Comparison of ENCODE assay signal across 18 cellular contexts in genomic region chr14:20409226-20409625, GRCh38. TPM values are rescaled to one million over a fixed set of nuclear protein-coding genes. Genes with fewer than 3 reads are reported as not detected.
A peak's percentile ranks its signal among the peaks of the same experiment; 100 is the strongest.
DNase-seq lines count a peak whose midpoint lies in the region; ATAC-seq and TF ChIP-seq lines count a peak whose summit lies in the region.
"Had no signal": no experiment of that assay in that cellular context is flagged by ENCODE, and none has a peak within 500 bp of the region (broad histone marks: within the 10 kb centered on the region; RNA-seq: fewer than 3 reads in every experiment).

No MANE protein-coding gene starts in this region.

- H3K23ac ChIP-seq in IMR-90 (ENCODE audit: low read depth, low read length): no peak overlapping the region

- H3K36me3 Mint-ChIP-seq in CD8-positive, alpha-beta T cell: peaks cover 59% of the 10 kb centered on the region
- peaks cover 8 to 32% (median 16%) of the 10 kb centered on the region in 5 donors for H3K36me3 Mint-ChIP-seq in naive thymus-derived CD4-positive, alpha-beta T cell

- in situ Hi-C loops in IMR-90 (cut with MboI; ENCODE audit: low sequenced_read_pairs) (no loop called here), astrocyte of the spinal cord (cut with HindIII; ENCODE audit: low sequenced_read_pairs) (no loop called here)

- H4K5ac ChIP-seq in IMR-90 (ENCODE audit: low read depth, low read length): no peak overlapping the region

- H3K4me1 ChIP-seq in CD8-positive, alpha-beta T cell (ENCODE audit: insufficient read depth, low read length): peaks cover 22% of the 10 kb centered on the region
- H3K4me1 ChIP-seq in IMR-90 (ENCODE audit: control insufficient read depth, insufficient read depth, low read length) (peaks cover 4% of the 10 kb centered on the region; the same call in 1 of the 2 replicates), sigmoid colon (peaks cover 0 to 19% (median 13%) of the 10 kb centered on the region in 4 donors)
- peaks cover 6 to 7% of the 10 kb centered on the region in 2 donors for H3K4me1 ChIP-seq in naive thymus-derived CD4-positive, alpha-beta T cell (ENCODE audit: control insufficient read depth in 2 of 2, insufficient read depth in 2 of 2, low read length in 2 of 2)

- H4K8ac ChIP-seq in IMR-90 (ENCODE audit: low read depth in 2 of 2, low read length in 2 of 2): no peak overlapping the region

- POLR2A ChIA-PET in CD8-positive, alpha-beta T cell (lab: Charles Lee): no interaction called here
- POLR2A ChIA-PET in IMR-90 (lab: Charles Lee; ENCODE audit: unreplicated experiment): no interaction called here
- POLR2A ChIA-PET in naive thymus-derived CD4-positive, alpha-beta T cell (lab: Charles Lee): interaction anchor here (0.8 kb wide), 1 partner anchor 67 kb away, joined by 3 read pairs; no protein-coding TSS in a partner anchor

- H3K18ac ChIP-seq in IMR-90 (ENCODE audit: low read depth, low read length): no peak overlapping the region

- CTCF ChIA-PET in CD8-positive, alpha-beta T cell (lab: Charles Lee): no interaction called here
- CTCF ChIA-PET in IMR-90 (lab: Yijun Ruan, JAX): no interaction called here
- CTCF ChIA-PET in naive thymus-derived CD4-positive, alpha-beta T cell (lab: Charles Lee): no interaction called here

- 80% methylated on average over 1 of the region's 2 CpGs; no CpG with 5 or more reads in 1 of the 2 experiments for WGBS in IMR-90 (ENCODE audit: extremely low coverage in 2 of 2, insufficient read length in 1 of 2), 2 experiments
- WGBS in sigmoid colon, 2 donors: 89 to 90% methylated on average over 2 of the region's 2 CpGs

- no peak overlapping the region; the same call in 1 of the 2 replicates for H2BK120ac ChIP-seq in IMR-90 (ENCODE audit: low read depth, low read length)

- dilution Hi-C loops in IMR-90 (cut with HindIII; ENCODE audit: low sequenced_read_pairs, unreplicated experiment): no loop called here

- ATAC-seq in CD8-positive, alpha-beta T cell: no peak
- no peak for ATAC-seq in IMR-90 (ENCODE audit: low read depth)
- ATAC-seq in naive thymus-derived CD4-positive, alpha-beta T cell: no peak
- no peak for ATAC-seq in GM19023 (IDR thresholded peaks at IDR 0.05; ENCODE audit: unreplicated experiment)
- ATAC-seq: heart left ventricle, left cardiac atrium had no signal

- peaks cover 4% of the 10 kb centered on the region; the same call in 1 of the 2 replicates for H3K9me1 ChIP-seq in IMR-90 (ENCODE audit: insufficient read depth, low read length)

- H3K4ac ChIP-seq in IMR-90 (ENCODE audit: low read depth, low read length): no peak overlapping the region

- TF ChIP-seq POLR2A in IMR-90 (IDR thresholded peaks at IDR 0.05; ENCODE audit: low read depth, low read length) (no peak), sigmoid colon (IDR thresholded peaks at IDR 0.05) (no peak)

- H2BK15ac ChIP-seq in IMR-90 (ENCODE audit: low read depth, low read length): no peak overlapping the region

- H3K4me3 Mint-ChIP-seq in CD8-positive, alpha-beta T cell: no peak overlapping the region
- no peak overlapping the region for H3K4me3 Mint-ChIP-seq in naive thymus-derived CD4-positive, alpha-beta T cell

- H3K4me1 Mint-ChIP-seq in CD8-positive, alpha-beta T cell (ENCODE audit: low read depth): peaks cover 52% of the 10 kb centered on the region
- peaks cover 23 to 66% (median 46%) of the 10 kb centered on the region in 7 donors for H3K4me1 Mint-ChIP-seq in naive thymus-derived CD4-positive, alpha-beta T cell

- DNase-seq in CD8-positive, alpha-beta T cell: no peak
- peak; percentile 73 for DNase-seq in IMR-90
- peak; percentile 10 for DNase-seq in astrocyte of the spinal cord (ENCODE audit: low read depth, low spot score)
- DNase-seq in naive thymus-derived CD4-positive, alpha-beta T cell: no peak
- DNase-seq in NCI-H1694 treated with DMSO at 0.1 percent for 48 hours (lab: John Stamatoyannopoulos, UW): no peak
- no peak for DNase-seq in DMS153 (lab: John Stamatoyannopoulos, UW)
- DNase-seq in sigmoid colon: no peak
- DNase-seq: activated CD8-positive, alpha-beta memory T cell treated with anti-CD3 and anti-CD28 coated beads for 24 hours; activated naive CD4-positive, alpha-beta T cell treated with Interleukin-2 at 50 U/mL for 16 hours; C1 segment of cervical spinal cord; heart left ventricle; left cardiac atrium; NCI-H2107; SHP77 treated with DMSO at 0.1 percent for 48 hours; stimulated activated CD4-positive, alpha-beta T cell treated with anti-CD3 and anti-CD28 coated beads, Interleukin-2, amount 100 ng/mL, for 48 hours; trophoblast cell had no signal

- H3K9me3 Mint-ChIP-seq in CD8-positive, alpha-beta T cell: no peaks in the 10 kb centered on the region
- H3K9me3 Mint-ChIP-seq in naive thymus-derived CD4-positive, alpha-beta T cell: no peaks in the 10 kb centered on the region

- H3K36me3 ChIP-seq in CD8-positive, alpha-beta T cell (ENCODE audit: insufficient read depth, low read length): peaks cover 27% of the 10 kb centered on the region
- H3K36me3 ChIP-seq in IMR-90 (ENCODE audit: control insufficient read depth, insufficient read depth, low read length) (peaks cover 33% of the 10 kb centered on the region), sigmoid colon (peaks cover 12 to 44% (median 31%) of the 10 kb centered on the region in 4 donors)
- H3K36me3 ChIP-seq in naive thymus-derived CD4-positive, alpha-beta T cell (ENCODE audit: control insufficient read depth in 2 of 3, insufficient read depth in 3 of 3, low read length in 3 of 3): peaks cover 8 to 34% (median 11%) of the 10 kb centered on the region in 3 experiments

- no peak overlapping the region for H2BK20ac ChIP-seq in IMR-90 (ENCODE audit: low read depth, low read length)

- H3K27me3 Mint-ChIP-seq in CD8-positive, alpha-beta T cell (ENCODE audit: low read depth): no peaks in the 10 kb centered on the region
- H3K27me3 Mint-ChIP-seq in naive thymus-derived CD4-positive, alpha-beta T cell: no peaks in the 10 kb centered on the region

- H3K9ac ChIP-seq in IMR-90 (ENCODE audit: low read depth, low read length): no peak overlapping the region

- H3K27me3 ChIP-seq in CD8-positive, alpha-beta T cell (ENCODE audit: insufficient read depth, low read length): no peaks in the 10 kb centered on the region
- no peaks in the 10 kb centered on the region for H3K27me3 ChIP-seq in IMR-90 (ENCODE audit: control insufficient read depth, insufficient read depth, low read length)
- no peaks in the 10 kb centered on the region for H3K27me3 ChIP-seq in naive thymus-derived CD4-positive, alpha-beta T cell (ENCODE audit: control insufficient read depth in 2 of 2, insufficient read depth in 2 of 2, low read length in 2 of 2)
- no peaks in the 10 kb centered on the region for H3K27me3 ChIP-seq in sigmoid colon
- H3K27me3 ChIP-seq: heart left ventricle had no signal

- no peaks in the 10 kb centered on the region for H4K20me1 ChIP-seq in IMR-90 (ENCODE audit: insufficient read depth, low read length)

- no TSS peak for BruUV-seq in IMR-90 (replicated peaks; lab: Mats Ljungman, UMichigan)

- no peak overlapping the region for H2BK5ac ChIP-seq in IMR-90 (ENCODE audit: low read depth, low read length, poor library complexity, severe bottlenecking)

- no peak overlapping the region for H2AFZ ChIP-seq in IMR-90 (replicated peaks; ENCODE audit: low read length, poor library complexity)

- H4K91ac ChIP-seq in IMR-90 (ENCODE audit: insufficient read depth, low read depth, low read length): no peak overlapping the region

- peak overlapping the region; percentile 53; the same call in 1 of the 2 replicates for H3K4me2 ChIP-seq in IMR-90 (ENCODE audit: low read depth, low read length)

- intact Hi-C loops in CD8-positive, alpha-beta T cell (cut with DNase I, micrococcal nuclease): no loop called here
- intact Hi-C loops in IMR-90 (cut with micrococcal nuclease): loop anchor here (5.0 kb wide), 1 partner anchor 52 kb away; no protein-coding TSS in a partner anchor
- intact Hi-C loops in naive thymus-derived CD4-positive, alpha-beta T cell (cut with micrococcal nuclease): no loop called here
- intact Hi-C loops in sigmoid colon (cut with DNase I): no loop called here

- no peak overlapping the region for H3K27ac ChIP-seq in CD8-positive, alpha-beta T cell (ENCODE audit: low read depth, low read length)
- H3K27ac ChIP-seq in IMR-90 (ENCODE audit: insufficient read depth, low read length) (no peak overlapping the region), sigmoid colon (no peak overlapping the region)
- peak overlapping the region; percentile 25 for H3K27ac ChIP-seq in naive thymus-derived CD4-positive, alpha-beta T cell (ENCODE audit: low read depth, low read length)
- H3K27ac ChIP-seq: heart left ventricle had no signal

- no peak overlapping the region for H2AK5ac ChIP-seq in IMR-90 (ENCODE audit: low read depth, low read length)

- H3K9me3 ChIP-seq in CD8-positive, alpha-beta T cell (ENCODE audit: low read length): no peaks in the 10 kb centered on the region
- H3K9me3 ChIP-seq in IMR-90 (ENCODE audit: control insufficient read depth, insufficient read depth, low read length) (no peaks in the 10 kb centered on the region), sigmoid colon (no peaks in the 10 kb centered on the region)
- no peaks in the 10 kb centered on the region for H3K9me3 ChIP-seq in naive thymus-derived CD4-positive, alpha-beta T cell (ENCODE audit: control insufficient read depth in 2 of 3, low read length in 3 of 3)
- H3K9me3 ChIP-seq: heart left ventricle had no signal

- peaks cover 10 to 46% of the 10 kb centered on the region in 2 experiments; a peak in 3 of 4 replicates for H3K79me1 ChIP-seq in IMR-90 (ENCODE audit: low read depth in 1 of 2, low read length in 2 of 2)

- H3K27ac Mint-ChIP-seq in CD8-positive, alpha-beta T cell: peak overlapping the region; percentile 64
- H3K27ac Mint-ChIP-seq in naive thymus-derived CD4-positive, alpha-beta T cell: peak overlapping the region; percentile 0 to 53 (median 16)

- TF ChIP-seq EP300 in sigmoid colon (IDR thresholded peaks at IDR 0.05): no peak

- H3K56ac ChIP-seq in IMR-90 (ENCODE audit: extremely low read depth, insufficient read depth, low read length): no peak overlapping the region

- no peak for TF ChIP-seq CTCF in CD8-positive, alpha-beta T cell (IDR thresholded peaks at IDR 0.05)
- TF ChIP-seq CTCF in IMR-90 (conservative IDR thresholded peaks at IDR 0.05; ENCODE audit: low read depth, low read length) (no peak), astrocyte of the spinal cord (IDR thresholded peaks at IDR 0.05; ENCODE audit: low read depth, low read length) (no peak), sigmoid colon (IDR thresholded peaks at IDR 0.05) (no peak)

- TF ChIP-seq RAD21 in IMR-90 (IDR thresholded peaks at IDR 0.05; ENCODE audit: low read length): no peak

- no peak overlapping the region for H3K4me3 ChIP-seq in CD8-positive, alpha-beta T cell (ENCODE audit: low read depth, low read length)
- no peak overlapping the region for H3K4me3 ChIP-seq in IMR-90 (ENCODE audit: insufficient read depth, low read depth, low read length)
- H3K4me3 ChIP-seq in astrocyte of the spinal cord (ENCODE audit: low read depth, low read length): no peak overlapping the region
- no peak overlapping the region for H3K4me3 ChIP-seq in naive thymus-derived CD4-positive, alpha-beta T cell (ENCODE audit: low read length)
- H3K4me3 ChIP-seq in sigmoid colon: no peak overlapping the region
- H3K4me3 ChIP-seq: heart left ventricle had no signal

- no peak overlapping the region for H2AK9ac ChIP-seq in IMR-90 (replicated peaks; ENCODE audit: low read depth, low read length, poor library complexity)

- no peak overlapping the region for H3K14ac ChIP-seq in IMR-90 (replicated peaks; ENCODE audit: low read depth, low read length)

RNA-seq across cellular contexts. Expression of gene TEP1, which starts 4.1 kb away (rescaled TPM):
- total RNA-seq in CD8-positive, alpha-beta T cell: 10 to 100 TPM; 16.9 to 20.2 TPM
- total RNA-seq in IMR-90 (2012; rRNA removed) (7.8 and 12.4 TPM in 2 replicates), sigmoid colon (10 to 100 TPM; 12.7 to 42.7 (median 19.6) TPM)
- polyA plus RNA-seq in IMR-90 (2012; rRNA removed) (9.8 and 10.7 TPM in 2 replicates), sigmoid colon (10 to 100 TPM; 19.2 to 43.7 (median 22.9) TPM)
- 3.6 and 5.5 TPM in 2 replicates for polyA plus RNA-seq in IMR-90 (2012; cell fraction: cytosol; rRNA removed)
- 45.5 and 45.9 TPM in 2 replicates for polyA plus RNA-seq in IMR-90 (2012; cell fraction: nucleus; rRNA removed; ENCODE audit: low replicate concordance)
- total RNA-seq in naive thymus-derived CD4-positive, alpha-beta T cell: 10 to 100 TPM; 23.5 to 56.0 (median 43.6) TPM
- 1 to 10 TPM in 1 of 2 donors, under 1 TPM in 1; 0.74 to 6.3 TPM for polyA plus RNA-seq in naive thymus-derived CD4-positive, alpha-beta T cell

RNA-seq across cellular contexts. Expression of gene KLHL33, which starts 26.7 kb away (rescaled TPM):
- under 1 TPM; 0.11 to 0.19 TPM for total RNA-seq in CD8-positive, alpha-beta T cell
- total RNA-seq in IMR-90 (2012; rRNA removed) (under 0.01 TPM in 2 replicates), sigmoid colon (1 to 10 TPM in 1 of 4 donors, under 1 TPM in 3; 0.33 to 1.4 (median 0.62) TPM)
- polyA plus RNA-seq in IMR-90 (2012; rRNA removed) (0.03 TPM in 2 replicates), sigmoid colon (under 1 TPM; 0.23 to 0.60 (median 0.23) TPM)
- 0.01 and 0.03 TPM in 2 replicates for polyA plus RNA-seq in IMR-90 (2012; cell fraction: cytosol; rRNA removed)
- polyA plus RNA-seq in IMR-90 (2012; cell fraction: nucleus; rRNA removed; ENCODE audit: low replicate concordance): 0.16 and 0.22 TPM in 2 replicates
- total RNA-seq in naive thymus-derived CD4-positive, alpha-beta T cell: under 1 TPM in 4 of 5 experiments, not detected in 1; 0.14 to 0.51 (median 0.23) TPM
- not detected for polyA plus RNA-seq in naive thymus-derived CD4-positive, alpha-beta T cell
- total RNA-seq: Daoy had no signal

RNA-seq across cellular contexts. Expression of gene OSGEP, which starts 45.4 kb away (rescaled TPM):
- 10 to 100 TPM; 40.7 to 47.4 TPM for total RNA-seq in CD8-positive, alpha-beta T cell
- total RNA-seq in IMR-90 (2012; rRNA removed) (32.4 and 38.0 TPM in 2 replicates), sigmoid colon (10 to 100 TPM; 34.1 to 65.6 (median 50.7) TPM)
- polyA plus RNA-seq in IMR-90 (2012; rRNA removed) (23.1 and 24.7 TPM in 2 replicates), sigmoid colon (10 to 100 TPM; 21.0 to 49.4 (median 29.8) TPM)
- 34.4 and 36.2 TPM in 2 replicates for polyA plus RNA-seq in IMR-90 (2012; cell fraction: cytosol; rRNA removed)
- polyA plus RNA-seq in IMR-90 (2012; cell fraction: nucleus; rRNA removed; ENCODE audit: low replicate concordance): 144 and 145 TPM in 2 replicates
- total RNA-seq in naive thymus-derived CD4-positive, alpha-beta T cell: 10 to 100 TPM; 54.2 to 77.2 (median 69.1) TPM
- polyA plus RNA-seq in naive thymus-derived CD4-positive, alpha-beta T cell: 10 to 100 TPM; 30.8 to 42.9 TPM

RNA-seq across cellular contexts. Expression of gene APEX1, which starts 45.8 kb away (rescaled TPM):
- total RNA-seq in CD8-positive, alpha-beta T cell: 100 to 1,000 TPM; 120 to 123 TPM
- total RNA-seq in IMR-90 (2012; rRNA removed) (125 and 141 TPM in 2 replicates), sigmoid colon (100 to 1,000 TPM; 118 to 181 (median 146) TPM)
- polyA plus RNA-seq in IMR-90 (2012; rRNA removed) (241 and 242 TPM in 2 replicates), sigmoid colon (100 to 1,000 TPM in 1 of 3 donors, 10 to 100 TPM in 2; 84.4 to 150 (median 99.7) TPM)
- polyA plus RNA-seq in IMR-90 (2012; cell fraction: cytosol; rRNA removed): 115 and 191 TPM in 2 replicates
- polyA plus RNA-seq in IMR-90 (2012; cell fraction: nucleus; rRNA removed; ENCODE audit: low replicate concordance): 85.5 and 208 TPM in 2 replicates
- total RNA-seq in naive thymus-derived CD4-positive, alpha-beta T cell: 100 to 1,000 TPM in 4 of 5 experiments, 10 to 100 TPM in 1; 97.4 to 159 (median 129) TPM
- 100 to 1,000 TPM; 161 to 205 TPM for polyA plus RNA-seq in naive thymus-derived CD4-positive, alpha-beta T cell

RNA-seq across cellular contexts. Expression of gene PIP4P1, which starts 52.0 kb away (rescaled TPM):
- total RNA-seq in CD8-positive, alpha-beta T cell: 100 to 1,000 TPM in 1 of 2 experiments, 10 to 100 TPM in 1; 87.7 to 105 TPM
- total RNA-seq in IMR-90 (2012; rRNA removed) (15.0 and 15.2 TPM in 2 replicates), sigmoid colon (10 to 100 TPM; 18.9 to 28.0 (median 22.8) TPM)
- polyA plus RNA-seq in IMR-90 (2012; rRNA removed) (27.2 and 27.8 TPM in 2 replicates), sigmoid colon (10 to 100 TPM; 30.3 to 40.9 (median 32.4) TPM)
- polyA plus RNA-seq in IMR-90 (2012; cell fraction: cytosol; rRNA removed): 13.3 and 24.4 TPM in 2 replicates
- polyA plus RNA-seq in IMR-90 (2012; cell fraction: nucleus; rRNA removed; ENCODE audit: low replicate concordance): 70.6 and 153 TPM in 2 replicates
- 10 to 100 TPM; 34.9 to 87.1 (median 74.2) TPM for total RNA-seq in naive thymus-derived CD4-positive, alpha-beta T cell
- polyA plus RNA-seq in naive thymus-derived CD4-positive, alpha-beta T cell: 10 to 100 TPM; 20.7 to 38.5 TPM

Comparison
In these comparisons a context has a peak if more than half of its experiments do, and no peak if none do; other contexts are left out.
1. DNase-seq: peak in IMR-90 (single experiment) and astrocyte of the spinal cord (single experiment); none in CD8-positive, alpha-beta T cell (0 of 7), naive thymus-derived CD4-positive, alpha-beta T cell (0 of 9), NCI-H1694 treated with DMSO at 0.1 percent for 48 hours (single experiment), DMS153 (single experiment) and sigmoid colon (single experiment).